Comparison of ENCODE assay signal across 17 cellular contexts in genomic region chr12:112294793-112295192, GRCh38.
DNase-seq lines count a peak whose midpoint lies in the region; ATAC-seq and TF ChIP-seq lines count a peak whose summit lies in the region.
"Had no signal": no experiment of that assay in that cellular context is flagged by ENCODE, and none has a peak within 500 bp of the region (broad histone marks: within the 10 kb centered on the region; RNA-seq: fewer than 3 reads in every experiment).

No MANE protein-coding gene starts in this region.

- H3K27me3 Mint-ChIP-seq in activated T-helper 1 cell treated with anti-CD3 and anti-CD28 coated beads, Interleukin-12 subunit alpha, Interleukin-12 subunit beta, Interleukin-2, Interleukin-4 antibody, amounts not matched to agents 30 ng/mL and 10 ng/mL and 1 ng/mL, durations not matched to agents 14 hours and 24 hours and 36 hours (ENCODE audit: insufficient read depth): no peaks in the 10 kb centered on the region
- H3K27me3 Mint-ChIP-seq: effector memory CD8-positive, alpha-beta T cell; stimulated activated naive CD8-positive, alpha-beta T cell treated with anti-CD3 and anti-CD28 coated beads, Interleukin-15, Interleukin-2, amounts not matched to agents 100 ng/mL and 50 ng/mL, for 24 hours had no signal

- H3K27me3 ChIP-seq in AG04450 (ENCODE audit: control insufficient read depth, insufficient read depth, low read length) (no peaks in the 10 kb centered on the region), GM06990 (replicated peaks; ENCODE audit: control insufficient read depth, insufficient read depth, low read length) (no peaks in the 10 kb centered on the region), PC-3 (ENCODE audit: low read length) (no peaks in the 10 kb centered on the region), fibroblast of lung (ENCODE audit: control insufficient read depth, insufficient read depth, low read length) (no peaks in the 10 kb centered on the region), esophagus squamous epithelium (no peaks in the 10 kb centered on the region)
- H3K27me3 ChIP-seq: adrenal gland had no signal

- 80 to 83% methylated on average over 9 of the region's 9 CpGs for WGBS in esophagus squamous epithelium, 2 donors

- H3K4me1 ChIP-seq in PC-3 (ENCODE audit: insufficient read depth, low read length): no peaks in the 10 kb centered on the region
- no peaks in the 10 kb centered on the region for H3K4me1 ChIP-seq in fibroblast of lung (ENCODE audit: control insufficient read depth, extremely low read depth, insufficient read depth, low read length)
- H3K4me1 ChIP-seq in esophagus squamous epithelium: no peaks in the 10 kb centered on the region

- no peaks in the 10 kb centered on the region for H3F3A ChIP-seq in PC-3 (ENCODE audit: low read length, unreplicated experiment)

- TF ChIP-seq POLR2A in esophagus squamous epithelium (IDR thresholded peaks at IDR 0.05): no peak

- TF ChIP-seq CTCF in AG04450 (IDR thresholded peaks at IDR 0.05; ENCODE audit: low read depth, low read length): peak; percentile 35
- peak; percentile 8 for TF ChIP-seq CTCF in GM06990 (IDR thresholded peaks at IDR 0.05; ENCODE audit: insufficient read depth, low read length, poor library complexity, severe bottlenecking)
- TF ChIP-seq CTCF in PC-3 (conservative IDR thresholded peaks at IDR 0.05; ENCODE audit: low read depth, low read length): peak; percentile 64
- TF ChIP-seq CTCF in fibroblast of lung (conservative IDR thresholded peaks at IDR 0.05 in 1 of 2, IDR thresholded peaks at IDR 0.05 in 1 of 2; ENCODE audit: low read depth in 1 of 2, low read length in 2 of 2): peak; percentile 27 to 34
- peak in 2 of 6 experiments; percentile 15 to 20 for TF ChIP-seq CTCF in esophagus squamous epithelium (IDR thresholded peaks at IDR 0.05)

- POLR2A ChIA-PET in AG04450 (lab: Yijun Ruan, JAX): no interaction called here
- POLR2A ChIA-PET in PC-3 (lab: Charles Lee; ENCODE audit: unreplicated experiment): no interaction called here

- CTCF ChIA-PET in AG04450 (lab: Charles Lee): interaction anchor here (0.7 to 2.1 kb wide), 2 partner anchors 14 to 92 kb away, joined by 3 to 14 read pairs; no protein-coding TSS in a partner anchor
- CTCF ChIA-PET in PC-3 (lab: Charles Lee): interaction anchor here (0.6 to 2.1 kb wide), 3 partner anchors 19 to 170 kb away, joined by 4 to 12 read pairs (median 10); no protein-coding TSS in a partner anchor

- H3K9me2 ChIP-seq in PC-3 (replicated peaks; ENCODE audit: low read length): no peaks in the 10 kb centered on the region

- H3K9me3 ChIP-seq in AG04450 (ENCODE audit: control insufficient read depth, insufficient read depth, low read length) (no peaks in the 10 kb centered on the region; the same call in 1 of the 2 replicates), PC-3 (ENCODE audit: low read length) (no peaks in the 10 kb centered on the region), fibroblast of lung (ENCODE audit: control insufficient read depth, insufficient read depth, low read depth, low read length) (no peaks in the 10 kb centered on the region), esophagus squamous epithelium (no peaks in the 10 kb centered on the region)
- H3K9me3 ChIP-seq: adrenal gland, psoas muscle had no signal

- H3K4me3 Mint-ChIP-seq in activated T-helper 1 cell treated with anti-CD3 and anti-CD28 coated beads, Interleukin-12 subunit alpha, Interleukin-12 subunit beta, Interleukin-2, Interleukin-4 antibody, amounts not matched to agents 30 ng/mL and 10 ng/mL and 1 ng/mL, durations not matched to agents 14 hours and 24 hours and 36 hours: no peak overlapping the region
- H3K4me3 Mint-ChIP-seq: CD8-positive, alpha-beta T cell; effector memory CD8-positive, alpha-beta T cell; stimulated activated naive CD8-positive, alpha-beta T cell treated with anti-CD3 and anti-CD28 coated beads, Interleukin-15, Interleukin-2, amounts not matched to agents 100 ng/mL and 50 ng/mL, for 24 hours had no signal

- peaks cover 4% of the 10 kb centered on the region for H3K4me1 Mint-ChIP-seq in activated T-helper 1 cell treated with anti-CD3 and anti-CD28 coated beads, Interleukin-12 subunit alpha, Interleukin-12 subunit beta, Interleukin-2, Interleukin-4 antibody, amounts not matched to agents 30 ng/mL and 10 ng/mL and 1 ng/mL, durations not matched to agents 14 hours and 24 hours and 36 hours (ENCODE audit: low read depth)

- H3K36me3 Mint-ChIP-seq in activated T-helper 1 cell treated with anti-CD3 and anti-CD28 coated beads, Interleukin-12 subunit alpha, Interleukin-12 subunit beta, Interleukin-2, Interleukin-4 antibody, amounts not matched to agents 30 ng/mL and 10 ng/mL and 1 ng/mL, durations not matched to agents 14 hours and 24 hours and 36 hours (ENCODE audit: low read depth): peaks cover 7% of the 10 kb centered on the region

- peak; percentile 54; the same call in 1 of the 2 replicates for ATAC-seq in PC-3
- ATAC-seq in HG03354 (IDR thresholded peaks at IDR 0.05; ENCODE audit: poor library complexity, severe bottlenecking, unreplicated experiment): no peak
- ATAC-seq: CD8-positive, alpha-beta T cell; effector memory CD8-positive, alpha-beta T cell; Panc1; psoas muscle had no signal

- H3K27ac Mint-ChIP-seq in activated T-helper 1 cell treated with anti-CD3 and anti-CD28 coated beads, Interleukin-12 subunit alpha, Interleukin-12 subunit beta, Interleukin-2, Interleukin-4 antibody, amounts not matched to agents 30 ng/mL and 10 ng/mL and 1 ng/mL, durations not matched to agents 14 hours and 24 hours and 36 hours: no peak overlapping the region
- H3K27ac Mint-ChIP-seq: CD8-positive, alpha-beta T cell; effector memory CD8-positive, alpha-beta T cell had no signal

- no TSS peak for BruUV-seq in PC-3 (replicated peaks; lab: Mats Ljungman, UMichigan)

- H4K20me1 ChIP-seq in PC-3 (ENCODE audit: low read length): no peaks in the 10 kb centered on the region
- no peaks in the 10 kb centered on the region for H4K20me1 ChIP-seq in fibroblast of lung (ENCODE audit: control insufficient read depth, extremely low read depth, insufficient read depth, low read length)

- H3K27ac ChIP-seq in AG04450 (ENCODE audit: low read depth, low read length) (no peak overlapping the region), PC-3 (ENCODE audit: low read length) (no peak overlapping the region), fibroblast of lung (ENCODE audit: insufficient read depth, low read length) (no peak overlapping the region), esophagus squamous epithelium (no peak overlapping the region)
- H3K27ac ChIP-seq: adrenal gland, psoas muscle had no signal

- no peak overlapping the region for H3K9ac ChIP-seq in PC-3 (ENCODE audit: low read length)
- no peak overlapping the region for H3K9ac ChIP-seq in fibroblast of lung (ENCODE audit: insufficient read depth, low read length)

- H3K36me3 ChIP-seq in GM06990 (ENCODE audit: control insufficient read depth, insufficient read depth, low read length): peaks cover 14% of the 10 kb centered on the region
- 0 out of 2 replicates have a peak, but pooled peaks cover 3% of the 10 kb centered on the region for H3K36me3 ChIP-seq in PC-3 (ENCODE audit: low read depth, low read length)
- H3K36me3 ChIP-seq in fibroblast of lung (ENCODE audit: control insufficient read depth, insufficient read depth, low read length): peaks cover 9% of the 10 kb centered on the region
- peaks cover 0 to 69% (median 11%) of the 10 kb centered on the region in 3 donors for H3K36me3 ChIP-seq in esophagus squamous epithelium
- H3K36me3 ChIP-seq: adrenal gland had no signal

- intact Hi-C loops in PC-3 (cut with micrococcal nuclease) (loop anchor here (1.0 kb wide), 1 partner anchor 93 kb away; no protein-coding TSS in a partner anchor), esophagus squamous epithelium (cut with DNase I) (no loop called here)
- intact Hi-C loops in activated T-helper 1 cell treated with anti-CD3 and anti-CD28 coated beads, Interleukin-12 subunit alpha, Interleukin-12 subunit beta, Interleukin-2, Interleukin-4 antibody, amounts not matched to agents 30 ng/mL and 10 ng/mL and 1 ng/mL, durations not matched to agents 14 hours and 24 hours and 36 hours (cut with micrococcal nuclease): no loop called here

- DNase-seq in AG04450 (ENCODE audit: low read depth, low spot score) (no peak), GM06990 (ENCODE audit: extremely low read depth, insufficient read length) (no peak), PC-3 (peak; percentile 40), fibroblast of lung (ENCODE audit: low read depth in 2 of 2) (peak in 1 of 2 donors; percentile 61), AG08396 (ENCODE audit: low spot score) (no peak), esophagus squamous epithelium (lab: John Stamatoyannopoulos, UW) (no peak)
- DNase-seq in activated T-helper 1 cell treated with anti-CD3 and anti-CD28 coated beads, Interleukin-12 subunit alpha, Interleukin-12 subunit beta, Interleukin-2, Interleukin-4 antibody, amounts not matched to agents 30 ng/mL and 10 ng/mL and 1 ng/mL, durations not matched to agents 14 hours and 24 hours and 36 hours (ENCODE audit: low spot score): no peak
- DNase-seq: CD8-positive, alpha-beta T cell; effector memory CD8-positive, alpha-beta T cell; midbrain; NCI-H187; psoas muscle; stimulated activated CD4-positive, alpha-beta T cell treated with anti-CD3 and anti-CD28 coated beads, Interleukin-4, amount 100 ng/mL, for 4 hours had no signal

- H3K79me2 ChIP-seq in PC-3 (ENCODE audit: low read length) (no peaks in the 10 kb centered on the region), fibroblast of lung (ENCODE audit: control insufficient read depth, insufficient read depth, low read length) (no peaks in the 10 kb centered on the region)

- H3K4me3 ChIP-seq in AG04450 (ENCODE audit: low read depth, low read length) (no peak overlapping the region), GM06990 (replicated peaks; ENCODE audit: low read depth, low read length) (no peak overlapping the region), PC-3 (ENCODE audit: low read length) (no peak overlapping the region), fibroblast of lung (replicated peaks in 1 of 4; ENCODE audit: control extremely low read depth in 1 of 4, insufficient read depth in 1 of 4, low read depth in 3 of 4, low read length in 4 of 4) (no peak overlapping the region), esophagus squamous epithelium (no peak overlapping the region)
- H3K4me3 ChIP-seq: adrenal gland, psoas muscle had no signal

- H3K9me3 Mint-ChIP-seq in activated T-helper 1 cell treated with anti-CD3 and anti-CD28 coated beads, Interleukin-12 subunit alpha, Interleukin-12 subunit beta, Interleukin-2, Interleukin-4 antibody, amounts not matched to agents 30 ng/mL and 10 ng/mL and 1 ng/mL, durations not matched to agents 14 hours and 24 hours and 36 hours: peaks cover 3% of the 10 kb centered on the region
- H3K9me3 Mint-ChIP-seq: CD8-positive, alpha-beta T cell; effector memory CD8-positive, alpha-beta T cell; stimulated activated naive CD8-positive, alpha-beta T cell treated with anti-CD3 and anti-CD28 coated beads, Interleukin-15, Interleukin-2, amounts not matched to agents 100 ng/mL and 50 ng/mL, for 24 hours had no signal

- H3K4me2 ChIP-seq in PC-3 (ENCODE audit: low read length): no peak overlapping the region
- H3K4me2 ChIP-seq in fibroblast of lung (ENCODE audit: extremely low read depth, insufficient read depth, low read length): no peak overlapping the region

- H2AFZ ChIP-seq in PC-3 (ENCODE audit: low read length): no peak overlapping the region
- no peak overlapping the region for H2AFZ ChIP-seq in fibroblast of lung (ENCODE audit: low read length)
